ENCODE assay signal across 27 cellular contexts in genomic region chr3:170500995-170501394, GRCh38.
"Had no signal": no experiment of that assay in that cellular context is flagged by ENCODE, and none has a peak within 500 bp of the region (broad histone marks: within the 10 kb centered on the region; RNA-seq: fewer than 3 reads in every experiment).

No MANE protein-coding gene starts in this region.

- H3K36me3 ChIP-seq: SJCRH30 had no signal

- H3K9me3 Mint-ChIP-seq: activated CD8-positive, alpha-beta T cell treated with anti-CD3 and anti-CD28 coated beads for 36 hours; activated naive CD4-positive, alpha-beta T cell treated with anti-CD3 and anti-CD28 coated beads, Interleukin-2, amount 10 ng/mL, durations not matched to agents 7 days and 5 days; activated naive CD8-positive, alpha-beta T cell treated with anti-CD3 and anti-CD28 coated beads, Interleukin-2, amount 10 ng/mL, durations not matched to agents 7 days and 5 days; activated T-cell treated with anti-CD3 and anti-CD28 coated beads, Interleukin-2, amount 50 U/mL, for 72 hours; activated T-helper 2 cell treated with anti-CD3 and anti-CD28 coated beads, Interferon-gamma antibody, Interleukin-2, Interleukin-4, amounts not matched to agents 10 μg/mL and 5 μg/mL and 100 μg/mL, durations not matched to agents 14 hours and 24 hours and 36 hours; central memory CD8-positive, alpha-beta T cell had no signal

- H3K4me1 ChIP-seq: SJCRH30 had no signal

- H3K27me3 ChIP-seq: SJCRH30 had no signal

- H3K27ac ChIP-seq: RWPE1, SJCRH30, VCaP had no signal

- H3K27me3 Mint-ChIP-seq: activated naive CD4-positive, alpha-beta T cell treated with anti-CD3 and anti-CD28 coated beads, Interleukin-2, amount 10 ng/mL, durations not matched to agents 7 days and 5 days had no signal

- DNase-seq: activated CD4-positive, alpha-beta T cell treated with anti-CD3 and anti-CD28 coated beads for 4 hours; activated CD8-positive, alpha-beta memory T cell treated with anti-CD3 and anti-CD28 coated beads, Interleukin-2, amount 50 U/mL, for 4 hours; activated CD8-positive, alpha-beta T cell treated with anti-CD3 and anti-CD28 coated beads for 36 hours; activated gamma-delta T cell treated with Interleukin-2 at 50 U/mL for 16 hours; activated naive CD4-positive, alpha-beta T cell treated with anti-CD3 and anti-CD28 coated beads, Interleukin-2, amount 10 ng/mL, durations not matched to agents 7 days and 5 days; activated naive CD8-positive, alpha-beta T cell treated with anti-CD3 and anti-CD28 coated beads, Interleukin-2, amount 10 ng/mL, durations not matched to agents 7 days and 5 days; activated T-cell treated with anti-CD3 and anti-CD28 coated beads, Interleukin-2, amount 50 U/mL, for 72 hours; aorta; KG1; NCI-H1092 treated with DMSO at 0.1 percent for 48 hours; NCI-H1417 treated with DMSO at 0.1 percent for 48 hours; NCI-H1694; NCI-H2029; NCI-H526; NCI-H774; NK-92 treated with Interleukin-12 subunit alpha and Interleukin-12 subunit beta, amount 100 ng/mL, for 24 hours; OCI-M1; Right ventricle myocardium superior; SJCRH30; SK-N-SH; T-helper 1 cell had no signal

- ATAC-seq: activated CD4-positive, CD25-positive, alpha-beta regulatory T cell treated with anti-CD3 and anti-CD28 coated beads, Interleukin-2, amount 50 U/mL, for 24 hours; activated CD8-positive, alpha-beta T cell treated with anti-CD3 and anti-CD28 coated beads for 36 hours; activated T-cell treated with anti-CD3 and anti-CD28 coated beads, Interleukin-2, amount 50 U/mL, for 72 hours; Panc1 had no signal

- H3K36me3 Mint-ChIP-seq: activated naive CD4-positive, alpha-beta T cell treated with anti-CD3 and anti-CD28 coated beads, Interleukin-2, amount 10 ng/mL, durations not matched to agents 7 days and 5 days; activated naive CD8-positive, alpha-beta T cell treated with anti-CD3 and anti-CD28 coated beads, Interleukin-2, amount 10 ng/mL, durations not matched to agents 7 days and 5 days had no signal

- H3K4me3 Mint-ChIP-seq: activated CD8-positive, alpha-beta T cell treated with anti-CD3 and anti-CD28 coated beads for 36 hours; activated naive CD4-positive, alpha-beta T cell treated with anti-CD3 and anti-CD28 coated beads, Interleukin-2, amount 10 ng/mL, durations not matched to agents 7 days and 5 days; activated naive CD8-positive, alpha-beta T cell treated with anti-CD3 and anti-CD28 coated beads, Interleukin-2, amount 10 ng/mL, durations not matched to agents 7 days and 5 days; activated T-cell treated with anti-CD3 and anti-CD28 coated beads, Interleukin-2, amount 50 U/mL, for 72 hours; central memory CD8-positive, alpha-beta T cell had no signal

- H3K9me3 ChIP-seq: SJCRH30, SK-N-SH had no signal

- H3K4me2 ChIP-seq: SK-N-SH had no signal

- H3K9me2 ChIP-seq: SK-N-SH had no signal

- H3K4me1 Mint-ChIP-seq: activated naive CD4-positive, alpha-beta T cell treated with anti-CD3 and anti-CD28 coated beads, Interleukin-2, amount 10 ng/mL, durations not matched to agents 7 days and 5 days; activated naive CD8-positive, alpha-beta T cell treated with anti-CD3 and anti-CD28 coated beads, Interleukin-2, amount 10 ng/mL, durations not matched to agents 7 days and 5 days; central memory CD8-positive, alpha-beta T cell had no signal

- H3K27ac Mint-ChIP-seq: activated CD8-positive, alpha-beta T cell treated with anti-CD3 and anti-CD28 coated beads for 36 hours; activated naive CD4-positive, alpha-beta T cell treated with anti-CD3 and anti-CD28 coated beads, Interleukin-2, amount 10 ng/mL, durations not matched to agents 7 days and 5 days; activated naive CD8-positive, alpha-beta T cell treated with anti-CD3 and anti-CD28 coated beads, Interleukin-2, amount 10 ng/mL, durations not matched to agents 7 days and 5 days; activated T-cell treated with anti-CD3 and anti-CD28 coated beads, Interleukin-2, amount 50 U/mL, for 72 hours; activated T-helper 2 cell treated with anti-CD3 and anti-CD28 coated beads, Interferon-gamma antibody, Interleukin-2, Interleukin-4, amounts not matched to agents 10 μg/mL and 5 μg/mL and 100 μg/mL, durations not matched to agents 14 hours and 24 hours and 36 hours had no signal

- H3K4me3 ChIP-seq: SJCRH30 had no signal
